ENCODE assay signal across 8 cellular contexts in genomic region chr22:23520875-23521441, GRCh38. TPM values are rescaled to one million over a fixed set of nuclear protein-coding genes. Genes with fewer than 3 reads are reported as not detected.
DNase-seq lines count a peak whose midpoint lies in the region; ATAC-seq, FAIRE-seq and TF ChIP-seq lines count a peak whose summit lies in the region.

No MANE protein-coding gene starts in this region.

- H3K4me3 ChIP-seq in SK-N-MC (peak overlapping the region; percentile 71), fibroblast of lung (replicated peaks in 1 of 4; ENCODE audit: control extremely low read depth in 1 of 4, insufficient read depth in 1 of 4, low read depth in 3 of 4, low read length in 4 of 4) (peak overlapping the region; percentile 35 to 60 (median 48)), neural cell (ENCODE audit: low read length) (peak overlapping the region; percentile 69)

- no peaks in the 10 kb centered on the region for H3F3A ChIP-seq in neural cell (ENCODE audit: insufficient read depth, low read length, poor library complexity, severe bottlenecking)

- no peak for TF ChIP-seq EP300 in neural cell (conservative IDR thresholded peaks at IDR 0.05; ENCODE audit: poor library complexity, severe bottlenecking)

- no peaks in the 10 kb centered on the region for H3K9me2 ChIP-seq in neural cell (ENCODE audit: insufficient read depth, low read length)

- H3K79me2 ChIP-seq in fibroblast of lung (ENCODE audit: control insufficient read depth, insufficient read depth, low read length) (no peaks in the 10 kb centered on the region), neural cell (replicated peaks; ENCODE audit: insufficient read depth, low read length) (no peaks in the 10 kb centered on the region)

- H3K4me2 ChIP-seq in fibroblast of lung (ENCODE audit: extremely low read depth, insufficient read depth, low read length) (peak overlapping the region; percentile 80), neural cell (ENCODE audit: low read length) (peak overlapping the region; percentile 70)

- DNase-seq in NCI-H1105 (lab: John Stamatoyannopoulos, UW) = peak; percentile 48
- no peak for DNase-seq in NCI-H1105 treated with DMSO at 0.1 percent for 48 hours (lab: John Stamatoyannopoulos, UW)
- no peak for DNase-seq in SK-N-MC (ENCODE audit: low read depth, low spot score)
- peak; percentile 33 to 43 for DNase-seq in fibroblast of lung (ENCODE audit: low read depth in 2 of 2)
- DNase-seq in GM12891 (ENCODE audit: insufficient read length, low spot score) = no peak
- no peak for DNase-seq in mesenteric fat pad (ENCODE audit: low spot score)

- H3K27ac ChIP-seq in SK-N-MC (peak overlapping the region; percentile 98), fibroblast of lung (ENCODE audit: insufficient read depth, low read length) (peak overlapping the region; percentile 89), neural cell (ENCODE audit: low read length) (peak overlapping the region; percentile 97)

- peak overlapping the region; percentile 74 for H2AFZ ChIP-seq in fibroblast of lung (ENCODE audit: low read length)
- peak overlapping the region; percentile 75 for H2AFZ ChIP-seq in neural cell (ENCODE audit: low read depth, low read length)

- H3K36me3 ChIP-seq in SK-N-MC (ENCODE audit: insufficient read depth, low read length) (no peaks in the 10 kb centered on the region), fibroblast of lung (ENCODE audit: control insufficient read depth, insufficient read depth, low read length) (no peaks in the 10 kb centered on the region), neural cell (ENCODE audit: insufficient read depth, low read length) (no peaks in the 10 kb centered on the region)

- TF ChIP-seq CTCF in fibroblast of lung (conservative IDR thresholded peaks at IDR 0.05 in 1 of 2, IDR thresholded peaks at IDR 0.05 in 1 of 2; ENCODE audit: low read depth in 1 of 2, low read length in 2 of 2) = no peak
- TF ChIP-seq CTCF in neural cell (IDR thresholded peaks at IDR 0.05; ENCODE audit: poor library complexity, severe bottlenecking) = no peak

- FAIRE-seq in GM12891 (lab: Jason Lieb, UNC) = no peak

- no peaks in the 10 kb centered on the region for H3K27me3 ChIP-seq in fibroblast of lung (ENCODE audit: control insufficient read depth, insufficient read depth, low read length)
- no peaks in the 10 kb centered on the region for H3K27me3 ChIP-seq in neural cell (ENCODE audit: insufficient read depth, low read depth, low read length)

- ATAC-seq in GM19455 (IDR thresholded peaks at IDR 0.05; ENCODE audit: unreplicated experiment) = no peak

- H3K9me3 ChIP-seq in SK-N-MC (ENCODE audit: low read depth, low read length) = no peaks in the 10 kb centered on the region
- H3K9me3 ChIP-seq in fibroblast of lung (ENCODE audit: control insufficient read depth, insufficient read depth, low read depth, low read length) = no peaks in the 10 kb centered on the region
- no peaks in the 10 kb centered on the region for H3K9me3 ChIP-seq in neural cell (ENCODE audit: low read length)

- TF ChIP-seq POLR2A in GM12891 (IDR thresholded peaks at IDR 0.05; ENCODE audit: low read depth, low read length) = no peak

- no peak for TF ChIP-seq RAD21 in neural cell (conservative IDR thresholded peaks at IDR 0.05)

- peak overlapping the region; percentile 90 for H3K9ac ChIP-seq in SK-N-MC (ENCODE audit: insufficient read length)
- peak overlapping the region; percentile 93 for H3K9ac ChIP-seq in fibroblast of lung (ENCODE audit: insufficient read depth, low read length)
- peak overlapping the region; percentile 92 for H3K9ac ChIP-seq in neural cell (ENCODE audit: low read length)

- peaks cover 8% of the 10 kb centered on the region for H3K4me1 ChIP-seq in fibroblast of lung (ENCODE audit: control insufficient read depth, extremely low read depth, insufficient read depth, low read length)

- H4K20me1 ChIP-seq in fibroblast of lung (ENCODE audit: control insufficient read depth, extremely low read depth, insufficient read depth, low read length) (no peaks in the 10 kb centered on the region), neural cell (ENCODE audit: insufficient read depth) (no peaks in the 10 kb centered on the region)

TF ChIP-seq in neural cell, 6 proteins besides CTCF, POLR2A, EP300 and RAD21:
- TF ChIP-seq MXI1 (conservative IDR thresholded peaks at IDR 0.05; ENCODE audit: poor library complexity, severe bottlenecking) = no peak
- no peak for TF ChIP-seq TAF1 (IDR thresholded peaks at IDR 0.05; ENCODE audit: low read depth)
- TF ChIP-seq EZH2 (IDR thresholded peaks at IDR 0.05; ENCODE audit: borderline replicate concordance, insufficient read depth, low read length, poor library complexity, severe bottlenecking) = no peak
- no peak for TF ChIP-seq REST (IDR thresholded peaks at IDR 0.05; ENCODE audit: borderline replicate concordance)
- TF ChIP-seq SMC3 (conservative IDR thresholded peaks at IDR 0.05; ENCODE audit: poor library complexity) = no peak
- TF ChIP-seq POLR2AphosphoS5 (IDR thresholded peaks at IDR 0.05) = no peak

TF ChIP-seq in GM12891, 5 proteins besides CTCF, POLR2A, EP300 and RAD21:
- no peak for TF ChIP-seq PAX5 (IDR thresholded peaks at IDR 0.05; ENCODE audit: insufficient read depth, low read length, severe bottlenecking)
- no peak for TF ChIP-seq POLR2AphosphoS5 (IDR thresholded peaks at IDR 0.05; ENCODE audit: low read depth, low read length)
- no peak for TF ChIP-seq POU2F2 (IDR thresholded peaks at IDR 0.05; ENCODE audit: low read depth, low read length)
- TF ChIP-seq SPI1 (IDR thresholded peaks at IDR 0.05; ENCODE audit: low read depth, low read length) = no peak
- TF ChIP-seq TAF1 (IDR thresholded peaks at IDR 0.05; ENCODE audit: low read depth, low read length) = no peak

RNA-seq across cellular contexts. Expression of gene IGLL1, which starts 59.1 kb away (rescaled TPM):
- total RNA-seq in fibroblast of lung = not detected in 2 replicates
- polyA plus RNA-seq in fibroblast of lung = not detected in 2 replicates
- not detected in 2 replicates for polyA plus RNA-seq in fibroblast of lung (2012)
- not detected in 2 replicates for polyA minus RNA-seq in fibroblast of lung (ENCODE audit: low replicate concordance)
- polyA plus RNA-seq in neural cell = not detected in 2 replicates
- not detected in 2 replicates for polyA minus RNA-seq in neural cell
- not detected for polyA plus RNA-seq in GM12891 (2012; ENCODE audit: low read depth, missing spikeins)
- total RNA-seq in mesenteric fat pad = not detected

Comparison
In these comparisons a context has a peak if more than half of its experiments do, and no peak if none do; other contexts are left out.
1. DNase-seq: peak in NCI-H1105 (single experiment) and fibroblast of lung (2 of 2); none in NCI-H1105 treated with DMSO at 0.1 percent for 48 hours (single experiment), SK-N-MC (single experiment), GM12891 (single experiment) and mesenteric fat pad (single experiment).
2. Peak in every context shown above with its lines, with median percentiles within 50 percentile points of each other: H3K27ac ChIP-seq, H3K4me3 ChIP-seq and H3K9ac ChIP-seq.